26 cellular contexts compared by ENCODE assay signal in the genomic region with DNA sequence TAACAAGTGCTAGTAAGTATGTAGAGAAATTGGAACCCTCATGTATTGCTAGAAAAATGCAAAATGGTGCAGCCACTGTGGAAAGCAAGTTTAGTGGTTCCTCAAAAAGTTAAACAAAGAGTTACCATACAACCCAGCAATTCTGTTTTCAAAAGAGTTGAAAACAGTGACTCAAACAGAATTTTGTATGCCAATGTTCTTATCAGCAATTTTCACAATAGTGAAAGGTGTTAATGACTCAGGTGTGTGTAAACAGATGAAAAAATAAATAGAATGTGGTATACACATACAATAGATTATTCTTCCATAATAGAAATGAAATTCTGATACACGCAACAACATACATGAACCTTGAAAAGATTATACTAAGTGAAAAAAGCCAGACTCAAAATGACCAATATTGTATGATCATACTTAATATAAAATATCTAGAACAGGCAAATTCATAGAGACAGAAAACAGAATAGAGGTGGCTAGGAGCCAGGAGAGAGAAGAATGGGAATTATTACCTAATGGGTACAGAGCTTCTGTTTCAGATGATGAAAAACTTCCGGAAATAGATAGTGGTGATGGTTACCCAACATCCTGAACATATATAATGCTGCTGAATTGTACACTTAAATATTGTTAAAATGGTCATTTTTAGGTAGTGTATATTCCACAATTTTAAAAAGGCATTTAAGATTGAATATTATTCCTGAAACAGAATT. TPM values are rescaled to one million over a fixed set of nuclear protein-coding genes. Genes with fewer than 3 reads are reported as not detected.
DNase-seq lines count a peak whose midpoint lies in the region; FAIRE-seq and TF ChIP-seq lines count a peak whose summit lies in the region.
"Had no signal": no experiment of that assay in that cellular context is flagged by ENCODE, and none has a peak within 500 bp of the region (broad histone marks: within the 10 kb centered on the region; RNA-seq: fewer than 3 reads in every experiment).

No MANE protein-coding gene starts in this region.

- no peak overlapping the region for H3K4me3 ChIP-seq in ascending aorta
- H3K4me3 ChIP-seq in kidney (ENCODE audit: low read length in 2 of 2), result no peak overlapping the region
- H3K4me3 ChIP-seq: cardiac muscle cell, HAP-1 had no signal

- H3K27me3 ChIP-seq in ascending aorta, result no peaks in the 10 kb centered on the region
- H3K27me3 ChIP-seq: cardiac muscle cell had no signal

- H3K4me1 ChIP-seq in ascending aorta (peaks cover 8 to 26% of the 10 kb centered on the region in 2 donors), kidney (ENCODE audit: control insufficient read depth in 1 of 2, insufficient read depth in 1 of 2, low read depth in 1 of 2, low read length in 2 of 2) (peaks cover 3 to 6% of the 10 kb centered on the region in 2 donors)

- DNase-seq in AML-193 (lab: John Stamatoyannopoulos, UW) (peak; percentile 65 to 67), MV-4-11 (lab: John Stamatoyannopoulos, UW) (peak; percentile 63), ascending aorta (ENCODE audit: low spot score in 2 of 2) (no peak), kidney (no peak), NCI-H446 (lab: John Stamatoyannopoulos, UW) (no peak), HT-29 (ENCODE audit: low spot score) (no peak)
- DNase-seq in stimulated activated CD4-positive, alpha-beta T cell treated with anti-CD3 and anti-CD28 coated beads, Interleukin-2, amount 100 ng/mL, for 24 hours, result no peak
- DNase-seq in stimulated activated CD4-positive, alpha-beta T cell treated with anti-CD3 and anti-CD28 coated beads, Interleukin-15, amount 100 ng/mL, for 24 hours, result no peak
- DNase-seq: ACHN; activated CD4-positive, alpha-beta T cell treated with anti-CD3 and anti-CD28 coated beads, Interleukin-2, amount 10 ng/mL, durations not matched to agents 7 days and 5 days; activated CD8-positive, alpha-beta memory T cell treated with anti-CD3 and anti-CD28 coated beads, Interleukin-2, amount 50 U/mL, for 4 hours; activated effector memory CD4-positive, alpha-beta T cell treated with anti-CD3 and anti-CD28 coated beads, Interleukin-2, amount 50 U/mL, for 16 hours; effector memory CD4-positive, alpha-beta T cell; hypothalamus; natural killer cell; NCI-H1694 treated with DMSO at 0.1 percent for 48 hours; NCI-H2227 treated with DMSO at 0.1 percent for 48 hours; NCI-H82; posterior cingulate gyrus; stimulated activated naive CD8-positive, alpha-beta T cell treated with anti-CD3 and anti-CD28 coated beads, Interleukin-15, amount 100 ng/mL, for 72 hours; SW 1271 had no signal

- H3K27ac ChIP-seq in ascending aorta (peak overlapping the region; percentile 64 to 68), kidney (ENCODE audit: low read depth in 2 of 2, low read length in 2 of 2) (no peak overlapping the region)
- H3K27ac ChIP-seq: C4-2B, cardiac muscle cell had no signal

- intact Hi-C loops in ascending aorta (cut with DNase I) (loop anchor here (5.0 kb wide), 1 partner anchor 42 kb away; no protein-coding TSS in a partner anchor), kidney (cut with DNase I) (no loop called here)

- H3K36me3 ChIP-seq in ascending aorta (no peaks in the 10 kb centered on the region), kidney (ENCODE audit: control insufficient read depth in 1 of 2, insufficient read depth in 2 of 2, low read length in 2 of 2) (peaks cover 0 to 3% of the 10 kb centered on the region in 2 donors)
- H3K36me3 ChIP-seq: cardiac muscle cell had no signal

- H3K9ac ChIP-seq in kidney (ENCODE audit: low read length in 2 of 2), result no peak overlapping the region

- no peaks in the 10 kb centered on the region for H3K9me3 ChIP-seq in ascending aorta
- no peaks in the 10 kb centered on the region for H3K9me3 ChIP-seq in kidney (ENCODE audit: control insufficient read depth in 1 of 2, low read length in 2 of 2)
- H3K9me3 ChIP-seq: HAP-1 had no signal

- TF ChIP-seq CTCF in ascending aorta (IDR thresholded peaks at IDR 0.05), result no peak
- no peak for TF ChIP-seq CTCF in kidney (IDR thresholded peaks at IDR 0.05; ENCODE audit: borderline replicate concordance, extremely low read depth, insufficient read depth)

- FAIRE-seq in kidney (lab: Jason Lieb, UNC), result peak; percentile 62
- FAIRE-seq: GM12891, TTC549 had no signal

RNA-seq across cellular contexts. Expression of a gene that starts 51.6 kb away (rescaled TPM):
- total RNA-seq in ascending aorta, result 30.2 TPM
- total RNA-seq in kidney, result 151 TPM
- 9.4 TPM for polyA plus RNA-seq in kidney (ENCODE audit: insufficient read depth, low read depth, low replicate concordance)
- total RNA-seq in HT-29 (2014; rRNA removed; shearing (Covaris generic)), result 18.7 and 23.0 TPM in 2 replicates

Comparison
In these comparisons a context has a peak if more than half of its experiments do, and no peak if none do; other contexts are left out.
1. DNase-seq: peak in AML-193 (2 of 2) and MV-4-11 (single experiment); none in ascending aorta (0 of 2), kidney (single experiment), stimulated activated CD4-positive, alpha-beta T cell treated with anti-CD3 and anti-CD28 coated beads, Interleukin-2, amount 100 ng/mL, for 24 hours (0 of 2), NCI-H446 (0 of 2), stimulated activated CD4-positive, alpha-beta T cell treated with anti-CD3 and anti-CD28 coated beads, Interleukin-15, amount 100 ng/mL, for 24 hours (single experiment) and HT-29 (single experiment).
2. H3K27ac ChIP-seq: peak in ascending aorta (2 of 2); none in kidney (0 of 2).